8 cellular contexts compared by ENCODE assay signal in the genomic region with DNA sequence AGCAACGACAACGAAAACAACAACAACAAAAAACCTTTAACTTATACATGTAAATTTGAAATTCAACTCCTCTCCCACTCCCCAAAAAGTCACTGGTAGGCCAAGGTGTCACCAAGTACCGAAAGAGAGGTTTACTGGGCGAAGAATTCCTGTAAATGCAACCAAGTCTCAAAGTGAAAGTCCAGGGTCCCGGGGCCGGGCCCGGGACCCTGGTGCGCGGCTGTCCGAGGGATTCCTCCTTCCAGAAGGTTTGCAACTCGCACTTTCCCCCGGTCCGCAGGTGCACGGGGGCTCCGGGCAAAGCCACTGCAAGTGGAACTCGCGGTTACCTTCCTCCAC. TPM values are rescaled to one million over a fixed set of nuclear protein-coding genes. Genes with fewer than 3 reads are reported as not detected.
DNase-seq lines count a peak whose midpoint lies in the region; ATAC-seq, FAIRE-seq and TF ChIP-seq lines count a peak whose summit lies in the region.

No MANE protein-coding gene starts in this region.

- H3K79me2 ChIP-seq in GM12878 (ENCODE audit: control insufficient read depth, insufficient read depth, low read length): peaks cover 60% of the 10 kb centered on the region

- TF ChIP-seq RAD21 in GM12878 (IDR thresholded peaks at IDR 0.05; ENCODE audit: insufficient read depth, low read depth, low read length): no peak

- DNase-seq in heart left ventricle (no peak), Right ventricle myocardium inferior (ENCODE audit: missing footprints) (no peak), GM12878 (ENCODE audit: low read depth, low spot score) (no peak), memory B cell (ENCODE audit: low spot score in 2 of 2) (no peak), NCI-H2107 treated with DMSO at 0.1 percent for 48 hours (lab: John Stamatoyannopoulos, UW; ENCODE audit: unreplicated experiment) (no peak), NCI-H2029 (lab: John Stamatoyannopoulos, UW) (no peak), SIG-M5 treated with dmso at 0.1 percent for 504 hours (lab: John Stamatoyannopoulos, UW; ENCODE audit: unreplicated experiment) (no peak)

- TF ChIP-seq POLR2A in heart left ventricle (IDR thresholded peaks at IDR 0.05) (no peak), GM12878 (IDR thresholded peaks at IDR 0.05; ENCODE audit: low read depth, low read length) (no peak)

- H3K36me3 Mint-ChIP-seq in memory B cell: no peaks in the 10 kb centered on the region

- H3K4me1 ChIP-seq in heart left ventricle (peaks cover 5 to 61% (median 47%) of the 10 kb centered on the region in 12 donors), GM12878 (ENCODE audit: control insufficient read depth, insufficient read depth, low read length) (peaks cover 20% of the 10 kb centered on the region), urinary bladder (ENCODE audit: insufficient read depth) (peaks cover 1% of the 10 kb centered on the region)

- H3K36me3 ChIP-seq in heart left ventricle (no peaks in the 10 kb centered on the region), GM12878 (ENCODE audit: control insufficient read depth in 2 of 2, insufficient read depth in 2 of 2, low read length in 1 of 2) (no peaks in the 10 kb centered on the region), urinary bladder (ENCODE audit: insufficient read depth) (no peaks in the 10 kb centered on the region)

- H3K9me3 ChIP-seq in heart left ventricle: no peaks in the 10 kb centered on the region
- no peaks in the 10 kb centered on the region for H3K9me3 ChIP-seq in GM12878 (replicated peaks; ENCODE audit: control insufficient read depth, insufficient read depth, low read length)

- peak overlapping the region; percentile 90 for H3K9ac ChIP-seq in GM12878 (ENCODE audit: control insufficient read depth, insufficient read depth, low read length)

- ATAC-seq in heart left ventricle: no peak
- no peak for ATAC-seq in Right ventricle myocardium inferior
- no peak for ATAC-seq in GM12878
- no peak for ATAC-seq in memory B cell (ENCODE audit: low read depth)

- H3K4me3 Mint-ChIP-seq in memory B cell: peak overlapping the region; percentile 86

- H3K4me3 ChIP-seq in heart left ventricle (peak overlapping the region; percentile 74 to 99 (median 94)), GM12878 (peak overlapping the region; percentile 87), urinary bladder (ENCODE audit: low read depth, low read length) (peak overlapping the region; percentile 100)

- in situ Hi-C loops in GM12878 (cut with MboI): no loop called here

- H3K27me3 ChIP-seq in heart left ventricle (no peaks in the 10 kb centered on the region), GM12878 (replicated peaks in 1 of 2; ENCODE audit: control insufficient read depth in 2 of 2, insufficient read depth in 2 of 2, low read length in 1 of 2) (no peaks in the 10 kb centered on the region)

- no peaks in the 10 kb centered on the region for H3K9me3 Mint-ChIP-seq in memory B cell

- H2AFZ ChIP-seq in GM12878 (ENCODE audit: control insufficient read depth, low read depth, low read length): no peak overlapping the region

- CTCF ChIA-PET in GM12878 (lab: Yijun Ruan, JAX): interaction anchor here (0.9 to 2.0 kb wide), 5 partner anchors 56 to 1141 kb away, joined by 3 to 9 read pairs (median 3); no protein-coding TSS in a partner anchor

- TF ChIP-seq EP300 in GM12878 (IDR thresholded peaks at IDR 0.05; ENCODE audit: borderline replicate concordance in 1 of 2, control insufficient read depth in 1 of 2, low read depth in 2 of 2, low read length in 2 of 2): no peak

- no peaks in the 10 kb centered on the region for H3K27me3 Mint-ChIP-seq in memory B cell

- intact Hi-C loops in heart left ventricle (cut with DNase I) (loop anchor here (2.0 to 10.0 kb wide), 14 partner anchors 34 to 434 kb away; a partner anchor contains a TSS), Right ventricle myocardium inferior (cut with DNase I) (loop anchor here (2.0 to 5.0 kb wide), 4 partner anchors 69 to 109 kb away; no protein-coding TSS in a partner anchor), GM12878 (cut with micrococcal nuclease; ENCODE audit: unreplicated experiment) (loop anchor here (10.0 kb wide), 1 partner anchor 849 kb away; no protein-coding TSS in a partner anchor)

- H3K4me1 Mint-ChIP-seq in memory B cell: peaks cover 42% of the 10 kb centered on the region

- no TSS peak for BruUV-seq in GM12878 (replicated peaks; lab: Mats Ljungman, UMichigan)

- SMC1A ChIA-PET in GM12878 (lab: Charles Lee; ENCODE audit: uncharacterized antibody, unreplicated experiment): interaction anchor here (0.5 to 1.4 kb wide), 7 partner anchors 9 to 74 kb away, joined by 3 to 6 read pairs (median 3); no protein-coding TSS in a partner anchor

- no peak for TF ChIP-seq CTCF in heart left ventricle (IDR thresholded peaks at IDR 0.05)
- TF ChIP-seq CTCF in GM12878 (IDR thresholded peaks at IDR 0.05 in 2 of 3, conservative IDR thresholded peaks at IDR 0.05 in 1 of 3; ENCODE audit: control insufficient read depth in 2 of 3, extremely low read depth in 1 of 3, insufficient read depth in 1 of 3, low read depth in 3 of 3, low read length in 3 of 3): no peak

- 0 to 2% (median 1%) methylated on average over 4 to 17 of the region's 17 CpGs for WGBS in heart left ventricle, 4 donors
- WGBS in GM12878 (ENCODE audit: insufficient coverage, insufficient replicate concordance, low lambda C conversion rate, missing lambda C conversion rate): under 1% methylated on average over 17 of the region's 17 CpGs
- 1% methylated on average over 17 of the region's 17 CpGs for WGBS in urinary bladder

- H3K4me2 ChIP-seq in GM12878 (ENCODE audit: control insufficient read depth, insufficient read depth): peak overlapping the region; percentile 84

- POLR2A ChIA-PET in GM12878 (lab: Charles Lee): interaction anchor here (0.6 to 1.7 kb wide), 6 partner anchors 11 to 72 kb away, joined by 3 to 5 read pairs (median 4); no protein-coding TSS in a partner anchor

- H4K20me1 ChIP-seq in GM12878 (ENCODE audit: control insufficient read depth, insufficient read depth): no peaks in the 10 kb centered on the region

- FAIRE-seq in GM12878 (lab: Jason Lieb, UNC): no peak

- H3K27ac ChIP-seq in heart left ventricle (peak overlapping the region; percentile 90 to 98 (median 96)), GM12878 (ENCODE audit: control insufficient read depth, insufficient read depth) (peak overlapping the region; percentile 81), urinary bladder (ENCODE audit: low read depth) (peak overlapping the region; percentile 99)

- RAD21 ChIA-PET in GM12878 (lab: Charles Lee; ENCODE audit: unreplicated experiment): interaction anchor here (0.7 to 1.0 kb wide), 4 partner anchors 30 to 93 kb away, joined by 3 read pairs; no protein-coding TSS in a partner anchor

- H3K27ac Mint-ChIP-seq in memory B cell: peak overlapping the region; percentile 97

TF ChIP-seq in GM12878, 131 proteins besides CTCF, POLR2A, EP300 and RAD21:
- TF ChIP-seq, protein P1, sequence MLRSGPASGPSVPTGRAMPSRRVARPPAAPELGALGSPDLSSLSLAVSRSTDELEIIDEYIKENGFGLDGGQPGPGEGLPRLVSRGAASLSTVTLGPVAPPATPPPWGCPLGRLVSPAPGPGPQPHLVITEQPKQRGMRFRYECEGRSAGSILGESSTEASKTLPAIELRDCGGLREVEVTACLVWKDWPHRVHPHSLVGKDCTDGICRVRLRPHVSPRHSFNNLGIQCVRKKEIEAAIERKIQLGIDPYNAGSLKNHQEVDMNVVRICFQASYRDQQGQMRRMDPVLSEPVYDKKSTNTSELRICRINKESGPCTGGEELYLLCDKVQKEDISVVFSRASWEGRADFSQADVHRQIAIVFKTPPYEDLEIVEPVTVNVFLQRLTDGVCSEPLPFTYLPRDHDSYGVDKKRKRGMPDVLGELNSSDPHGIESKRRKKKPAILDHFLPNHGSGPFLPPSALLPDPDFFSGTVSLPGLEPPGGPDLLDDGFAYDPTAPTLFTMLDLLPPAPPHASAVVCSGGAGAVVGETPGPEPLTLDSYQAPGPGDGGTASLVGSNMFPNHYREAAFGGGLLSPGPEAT (IDR thresholded peaks at IDR 0.05; ENCODE audit: low read depth): 0 out of 2 replicates have a peak, but pooled peaks have one; percentile 3
- no peak for TF ChIP-seq JUND (IDR thresholded peaks at IDR 0.05; ENCODE audit: low read depth, low read length)

RNA-seq across cellular contexts. Expression of a gene that starts 1.1 kb away (rescaled TPM):
- total RNA-seq in heart left ventricle: 10 to 100 TPM; 56.5 to 82.6 (median 63.0) TPM
- polyA plus RNA-seq in heart left ventricle: 10 to 100 TPM; 26.6 to 54.1 TPM
- 69.6 TPM for total RNA-seq in Right ventricle myocardium inferior
- 91.0 and 96.5 TPM in 2 replicates for total RNA-seq in GM12878 (2013; cell fraction: nucleolus; rRNA removed)
- total RNA-seq in GM12878 (2014; rRNA removed): 52.2 and 61.7 TPM in 2 replicates
- 66.3 and 68.6 TPM in 2 replicates for total RNA-seq in GM12878 (2014; rRNA removed; fragmentation: Illumina TruSeq; extraction: Trizol)
- total RNA-seq in GM12878 (2021): 87.0 and 88.1 TPM in 2 replicates
- polyA plus RNA-seq in GM12878 (2011; ENCODE audit: low read depth): 66.2 TPM
- 56.7 and 70.4 TPM in 2 replicates for polyA plus RNA-seq in GM12878 (2011; rRNA removed)
- polyA plus RNA-seq in GM12878 (2011; cell fraction: cytosol; rRNA removed): 43.2 and 61.8 TPM in 2 replicates
- 59.5 and 64.2 TPM in 2 replicates for polyA plus RNA-seq in GM12878 (2011; cell fraction: nucleus; rRNA removed)
- polyA plus RNA-seq in GM12878 (2012): 87.5 and 98.1 TPM in 2 replicates
- polyA plus RNA-seq in GM12878 (2014; fragmentation: Illumina TruSeq; extraction: Trizol): 115 and 132 TPM in 2 replicates
- polyA plus RNA-seq in GM12878 (2014; fragmentation: Nextera tagmentation; extraction: Ambion mirVana): 10 to 100 TPM in 1 of 2 experiments, 1 to 10 TPM in 1; 9.9 to 19.1 TPM
- polyA plus RNA-seq in GM12878 (2014; rRNA removed): 49.5 and 53.6 TPM in 2 replicates
- polyA plus RNA-seq in GM12878 (2016; fragmentation: Nextera tagmentation; extraction: Ambion mirVana): 1 to 10 TPM; 7.5 to 8.2 TPM
- polyA minus RNA-seq in GM12878 (2011; rRNA and poly(A)+ RNA removed): 30.6 and 38.6 TPM in 2 replicates
- 15.6 and 23.4 TPM in 2 replicates for polyA minus RNA-seq in GM12878 (2011; cell fraction: cytosol; rRNA and poly(A)+ RNA removed)
- 29.5 and 49.8 TPM in 2 replicates for polyA minus RNA-seq in GM12878 (2011; cell fraction: nucleus; rRNA and poly(A)+ RNA removed)
- 73.4 TPM for total RNA-seq in urinary bladder
- polyA plus RNA-seq in urinary bladder: 110 TPM
